In genomic region chr21:44803651-44804050, GRCh38 we compare ENCODE assay signal across 1 cellular context.
TF ChIP-seq lines count a peak whose summit lies in the region.

No MANE protein-coding gene starts in this region.

TF ChIP-seq in K562, 482 proteins besides CTCF, POLR2A, EP300 and RAD21 (continued from another document):
- TF ChIP-seq, protein P1, sequence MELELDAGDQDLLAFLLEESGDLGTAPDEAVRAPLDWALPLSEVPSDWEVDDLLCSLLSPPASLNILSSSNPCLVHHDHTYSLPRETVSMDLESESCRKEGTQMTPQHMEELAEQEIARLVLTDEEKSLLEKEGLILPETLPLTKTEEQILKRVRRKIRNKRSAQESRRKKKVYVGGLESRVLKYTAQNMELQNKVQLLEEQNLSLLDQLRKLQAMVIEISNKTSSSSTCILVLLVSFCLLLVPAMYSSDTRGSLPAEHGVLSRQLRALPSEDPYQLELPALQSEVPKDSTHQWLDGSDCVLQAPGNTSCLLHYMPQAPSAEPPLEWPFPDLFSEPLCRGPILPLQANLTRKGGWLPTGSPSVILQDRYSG (tag; conservative IDR thresholded peaks at IDR 0.05; ENCODE audit: low read depth), result no peak
- no peak for TF ChIP-seq CBFB (CRISPR knock-in tag; IDR thresholded peaks at IDR 0.05)
- no peak for TF ChIP-seq TEAD1 (CRISPR knock-in tag; IDR thresholded peaks at IDR 0.05)
- no peak for TF ChIP-seq SMARCE1 (IDR thresholded peaks at IDR 0.05)
- TF ChIP-seq ZNF324 (CRISPR knock-in tag; IDR thresholded peaks at IDR 0.05), result 0 out of 2 replicates have a peak, but pooled peaks have one; percentile 5
- TF ChIP-seq CBX3 (IDR thresholded peaks at IDR 0.05; ENCODE audit: borderline replicate concordance in 1 of 2, low read length in 2 of 2), result no peak
- TF ChIP-seq HSF4 (CRISPR knock-in tag; IDR thresholded peaks at IDR 0.05; ENCODE audit: borderline replicate concordance), result no peak
- no peak for TF ChIP-seq HIVEP1 (CRISPR knock-in tag; IDR thresholded peaks at IDR 0.05)
- TF ChIP-seq PBX2 (CRISPR knock-in tag; IDR thresholded peaks at IDR 0.05; ENCODE audit: low read depth), result no peak
- TF ChIP-seq PBX2 (tag; conservative IDR thresholded peaks at IDR 0.05; ENCODE audit: low read depth), result peak; percentile 59
- TF ChIP-seq, protein P2, sequence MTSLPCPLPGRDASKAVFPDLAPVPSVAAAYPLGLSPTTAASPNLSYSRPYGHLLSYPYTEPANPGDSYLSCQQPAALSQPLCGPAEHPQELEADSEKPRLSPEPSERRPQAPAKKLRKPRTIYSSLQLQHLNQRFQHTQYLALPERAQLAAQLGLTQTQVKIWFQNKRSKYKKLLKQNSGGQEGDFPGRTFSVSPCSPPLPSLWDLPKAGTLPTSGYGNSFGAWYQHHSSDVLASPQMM (CRISPR knock-in tag; IDR thresholded peaks at IDR 0.05), result no peak
- no peak for TF ChIP-seq SREBF1 (IDR thresholded peaks at IDR 0.05; ENCODE audit: borderline replicate concordance, low read depth, low read length)
- TF ChIP-seq YBX1 (IDR thresholded peaks at IDR 0.05), result no peak
- peak; percentile 15; the same call in 1 of the 2 replicates for TF ChIP-seq L3MBTL2 (IDR thresholded peaks at IDR 0.05)
- TF ChIP-seq, protein P3, sequence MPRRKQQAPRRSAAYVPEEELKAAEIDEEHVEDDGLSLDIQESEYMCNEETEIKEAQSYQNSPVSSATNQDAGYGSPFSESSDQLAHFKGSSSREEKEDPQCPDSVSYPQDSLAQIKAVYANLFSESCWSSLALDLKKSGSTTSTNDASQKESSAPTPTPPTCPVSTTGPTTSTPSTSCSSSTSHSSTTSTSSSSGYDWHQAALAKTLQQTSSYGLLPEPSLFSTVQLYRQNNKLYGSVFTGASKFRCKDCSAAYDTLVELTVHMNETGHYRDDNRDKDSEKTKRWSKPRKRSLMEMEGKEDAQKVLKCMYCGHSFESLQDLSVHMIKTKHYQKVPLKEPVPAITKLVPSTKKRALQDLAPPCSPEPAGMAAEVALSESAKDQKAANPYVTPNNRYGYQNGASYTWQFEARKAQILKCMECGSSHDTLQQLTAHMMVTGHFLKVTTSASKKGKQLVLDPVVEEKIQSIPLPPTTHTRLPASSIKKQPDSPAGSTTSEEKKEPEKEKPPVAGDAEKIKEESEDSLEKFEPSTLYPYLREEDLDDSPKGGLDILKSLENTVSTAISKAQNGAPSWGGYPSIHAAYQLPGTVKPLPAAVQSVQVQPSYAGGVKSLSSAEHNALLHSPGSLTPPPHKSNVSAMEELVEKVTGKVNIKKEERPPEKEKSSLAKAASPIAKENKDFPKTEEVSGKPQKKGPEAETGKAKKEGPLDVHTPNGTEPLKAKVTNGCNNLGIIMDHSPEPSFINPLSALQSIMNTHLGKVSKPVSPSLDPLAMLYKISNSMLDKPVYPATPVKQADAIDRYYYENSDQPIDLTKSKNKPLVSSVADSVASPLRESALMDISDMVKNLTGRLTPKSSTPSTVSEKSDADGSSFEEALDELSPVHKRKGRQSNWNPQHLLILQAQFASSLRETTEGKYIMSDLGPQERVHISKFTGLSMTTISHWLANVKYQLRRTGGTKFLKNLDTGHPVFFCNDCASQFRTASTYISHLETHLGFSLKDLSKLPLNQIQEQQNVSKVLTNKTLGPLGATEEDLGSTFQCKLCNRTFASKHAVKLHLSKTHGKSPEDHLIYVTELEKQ (CRISPR knock-in tag; IDR thresholded peaks at IDR 0.05), result no peak
- TF ChIP-seq ESRRA (IDR thresholded peaks at IDR 0.05; ENCODE audit: borderline replicate concordance, low read depth), result no peak
- TF ChIP-seq ZNF280B (CRISPR knock-in tag; IDR thresholded peaks at IDR 0.05), result no peak
- TF ChIP-seq HDGF (IDR thresholded peaks at IDR 0.05), result no peak
- no peak for TF ChIP-seq CSDE1 (IDR thresholded peaks at IDR 0.05)
- TF ChIP-seq MEIS2 (IDR thresholded peaks at IDR 0.05; ENCODE audit: partially characterized antibody), result peak; percentile 65
- peak; percentile 52 for TF ChIP-seq CBFA2T3 (IDR thresholded peaks at IDR 0.05)
- TF ChIP-seq YY1 (IDR thresholded peaks at IDR 0.05; ENCODE audit: borderline replicate concordance in 1 of 3, control insufficient read depth in 1 of 3, extremely low read depth in 1 of 3, insufficient read depth in 3 of 3, insufficient read length in 1 of 3, insufficient replicate concordance in 2 of 3, low read depth in 1 of 3, low read length in 2 of 3), result peak in 1 of 3 experiments; percentile 73
- no peak for TF ChIP-seq ZNF232 (CRISPR knock-in tag; IDR thresholded peaks at IDR 0.05)
- TF ChIP-seq DEAF1 (CRISPR knock-in tag; IDR thresholded peaks at IDR 0.05), result peak; percentile 56
- peak; percentile 76 for TF ChIP-seq CEBPB (tag; IDR thresholded peaks at IDR 0.05)
- no peak for TF ChIP-seq ZFP30 (CRISPR knock-in tag; IDR thresholded peaks at IDR 0.05; ENCODE audit: borderline replicate concordance)
- no peak for TF ChIP-seq NELFE (IDR thresholded peaks at IDR 0.05; ENCODE audit: insufficient read depth, insufficient read length)
- no peak for TF ChIP-seq NONO (IDR thresholded peaks at IDR 0.05; ENCODE audit: low read depth in 2 of 2, low read length in 1 of 2)
- TF ChIP-seq EWSR1 (IDR thresholded peaks at IDR 0.05; ENCODE audit: borderline replicate concordance, low read depth, partially characterized antibody), result no peak
- no peak for TF ChIP-seq TARDBP (IDR thresholded peaks at IDR 0.05)
- peak; percentile 67 for TF ChIP-seq TCF3 (CRISPR knock-in tag; IDR thresholded peaks at IDR 0.05)
- no peak for TF ChIP-seq LEF1 (IDR thresholded peaks at IDR 0.05)
- TF ChIP-seq EP400 (IDR thresholded peaks at IDR 0.05), result no peak
- TF ChIP-seq THRAP3 (IDR thresholded peaks at IDR 0.05; ENCODE audit: borderline replicate concordance), result no peak
- no peak for TF ChIP-seq ZNF668 (CRISPR knock-in tag; IDR thresholded peaks at IDR 0.05)
- peak; percentile 40; the same call in 1 of the 2 replicates for TF ChIP-seq TEAD4 (IDR thresholded peaks at IDR 0.05; ENCODE audit: low read length)
- no peak for TF ChIP-seq TEAD4 (CRISPR knock-in tag; IDR thresholded peaks at IDR 0.05; ENCODE audit: borderline replicate concordance)
- TF ChIP-seq, protein P4, sequence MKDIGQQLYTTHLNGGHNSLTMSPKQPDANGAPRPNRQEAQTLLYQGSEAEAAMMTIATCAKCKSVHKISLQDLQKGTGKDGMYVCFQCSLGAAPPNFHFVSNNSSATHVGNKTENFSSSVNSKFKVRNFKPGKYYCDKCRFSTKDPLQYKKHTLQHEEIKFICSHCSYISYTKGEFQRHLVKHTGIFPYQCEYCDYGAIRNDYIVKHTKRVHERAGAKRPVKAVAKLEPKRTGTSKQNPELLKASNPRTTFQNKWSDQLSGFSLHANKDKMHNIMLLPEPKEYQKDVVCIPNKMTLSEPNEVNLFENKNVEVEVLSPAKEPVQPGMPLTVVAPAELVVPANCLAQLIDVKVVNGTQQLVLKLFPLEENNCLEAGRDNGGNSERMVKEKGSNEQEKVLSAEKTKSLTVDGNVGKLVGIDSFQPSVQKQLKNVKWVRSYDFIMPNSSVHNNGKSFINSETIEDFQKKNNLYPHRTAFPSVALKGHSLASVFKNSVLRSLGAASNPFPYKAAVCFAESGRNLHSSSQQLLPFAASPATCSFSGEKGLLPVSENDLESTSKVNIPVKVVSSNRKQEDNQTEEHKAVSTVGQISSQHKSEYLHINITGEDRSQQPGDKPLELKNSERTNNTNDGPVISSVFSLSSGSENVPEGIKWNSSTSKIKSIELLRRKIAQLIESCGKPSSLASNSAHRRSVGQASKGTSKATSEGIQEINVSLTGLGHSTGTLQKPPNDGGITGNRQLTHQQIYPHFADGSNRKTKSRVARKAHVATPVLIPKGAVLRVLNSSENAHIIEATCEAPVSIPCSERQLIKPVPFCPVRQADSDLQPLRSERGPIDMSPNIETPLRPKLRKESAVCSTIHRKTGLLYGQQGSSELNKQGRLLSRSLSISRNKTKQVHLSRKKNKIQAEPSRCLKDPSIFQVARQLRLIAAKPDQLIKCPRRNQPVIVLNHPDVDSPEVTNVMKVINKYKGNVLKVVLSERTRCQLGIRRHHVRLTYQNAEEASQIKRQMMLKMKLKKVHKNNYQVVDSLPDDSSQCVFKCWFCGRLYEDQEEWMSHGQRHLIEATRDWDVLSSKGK (CRISPR knock-in tag; IDR thresholded peaks at IDR 0.05), result no peak
- no peak for TF ChIP-seq ATF1 (CRISPR knock-in tag; IDR thresholded peaks at IDR 0.05)
- TF ChIP-seq ATF1 (tag; IDR thresholded peaks at IDR 0.05), result no peak
- no peak for TF ChIP-seq HNRNPLL (IDR thresholded peaks at IDR 0.05; ENCODE audit: low read depth, low read length, poor library complexity, severe bottlenecking)
- TF ChIP-seq ZNF224 (CRISPR knock-in tag; IDR thresholded peaks at IDR 0.05), result no peak
- no peak for TF ChIP-seq POLR3A (IDR thresholded peaks at IDR 0.05; ENCODE audit: borderline replicate concordance, extremely low read depth, insufficient read depth, insufficient read length)
- TF ChIP-seq ZNF408 (CRISPR knock-in tag; IDR thresholded peaks at IDR 0.05; ENCODE audit: low read depth), result no peak
- TF ChIP-seq BRF1 (IDR thresholded peaks at IDR 0.05; ENCODE audit: borderline replicate concordance, extremely low read depth, insufficient read length), result no peak
- no peak for TF ChIP-seq CHD1 (IDR thresholded peaks at IDR 0.05; ENCODE audit: low read length)
- 0 out of 2 replicates have a peak, but pooled peaks have one; percentile 37 for TF ChIP-seq ILF3 (IDR thresholded peaks at IDR 0.05; ENCODE audit: borderline replicate concordance)
- TF ChIP-seq FOXJ3 (CRISPR knock-in tag; IDR thresholded peaks at IDR 0.05), result no peak
- TF ChIP-seq ID3 (CRISPR knock-in tag; IDR thresholded peaks at IDR 0.05), result no peak
- TF ChIP-seq ID3 (tag; IDR thresholded peaks at IDR 0.05), result no peak
- no peak for TF ChIP-seq FOXA3 (CRISPR knock-in tag; conservative IDR thresholded peaks at IDR 0.05 in 1 of 2, IDR thresholded peaks at IDR 0.05 in 1 of 2)
- TF ChIP-seq, protein P5, sequence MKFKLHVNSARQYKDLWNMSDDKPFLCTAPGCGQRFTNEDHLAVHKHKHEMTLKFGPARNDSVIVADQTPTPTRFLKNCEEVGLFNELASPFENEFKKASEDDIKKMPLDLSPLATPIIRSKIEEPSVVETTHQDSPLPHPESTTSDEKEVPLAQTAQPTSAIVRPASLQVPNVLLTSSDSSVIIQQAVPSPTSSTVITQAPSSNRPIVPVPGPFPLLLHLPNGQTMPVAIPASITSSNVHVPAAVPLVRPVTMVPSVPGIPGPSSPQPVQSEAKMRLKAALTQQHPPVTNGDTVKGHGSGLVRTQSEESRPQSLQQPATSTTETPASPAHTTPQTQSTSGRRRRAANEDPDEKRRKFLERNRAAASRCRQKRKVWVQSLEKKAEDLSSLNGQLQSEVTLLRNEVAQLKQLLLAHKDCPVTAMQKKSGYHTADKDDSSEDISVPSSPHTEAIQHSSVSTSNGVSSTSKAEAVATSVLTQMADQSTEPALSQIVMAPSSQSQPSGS (CRISPR knock-in tag; IDR thresholded peaks at IDR 0.05), result no peak
- TF ChIP-seq ARNT (IDR thresholded peaks at IDR 0.05), result no peak; a peak in 1 of 4 replicates
